ENCODE assay signal across 7 cellular contexts in the genomic region with DNA sequence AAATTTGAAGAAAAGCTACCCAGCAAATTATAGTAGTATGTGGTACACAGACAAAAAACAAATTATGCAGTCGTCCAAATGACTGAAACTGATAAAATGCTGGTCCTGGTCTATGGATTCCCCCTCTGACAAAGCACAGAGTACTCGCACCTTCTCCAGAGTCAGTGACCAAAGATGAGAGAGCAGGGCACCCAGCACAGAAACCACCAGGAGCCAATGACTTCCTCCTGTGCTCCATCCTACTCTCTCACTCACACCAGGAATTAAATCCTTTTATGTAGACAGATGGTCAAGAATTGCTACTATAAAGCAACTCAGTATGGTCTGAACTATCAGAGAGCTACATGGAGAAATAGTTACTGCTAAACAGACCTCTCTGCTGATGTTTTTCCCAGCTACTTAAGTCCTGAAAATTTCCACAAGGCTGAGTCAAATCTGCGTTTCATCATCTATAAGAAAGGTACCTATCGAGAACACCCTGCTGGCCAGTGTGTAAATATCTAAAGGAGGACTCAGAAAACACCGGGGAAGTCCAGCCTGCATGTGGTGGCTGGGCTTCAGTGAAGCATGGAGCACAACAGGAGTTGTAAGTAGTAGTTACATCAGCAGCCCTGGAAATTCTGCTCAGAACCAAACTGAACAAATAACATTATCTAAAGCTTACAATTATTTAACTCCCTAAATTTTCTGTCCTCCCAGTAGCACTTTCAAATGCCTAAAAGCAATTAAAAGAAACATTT.
DNase-seq lines count a peak whose midpoint lies in the region; ATAC-seq and TF ChIP-seq lines count a peak whose summit lies in the region.
"Not testable (repeated sequence)": the region's sequence is repeated elsewhere in the genome, so short reads cannot be mapped to it uniquely, and the experiment has no call there.

No MANE protein-coding gene starts in this region.

- H3K27ac Mint-ChIP-seq in GM23338: not testable (repeated sequence)

- H3K79me2 ChIP-seq in GM23338 (replicated peaks; ENCODE audit: insufficient read depth); PC-3 (ENCODE audit: low read length): not testable (repeated sequence)

- ATAC-seq in GM18858 (IDR thresholded peaks at IDR 0.05; ENCODE audit: unreplicated experiment): peak; percentile 88
- ATAC-seq in GM19463 (IDR thresholded peaks at IDR 0.05; ENCODE audit: unreplicated experiment): peak; percentile 92
- peak; percentile 80 for ATAC-seq in GM23338
- peak; percentile 88 for ATAC-seq in HG02981 (IDR thresholded peaks at IDR 0.05; ENCODE audit: unreplicated experiment)
- peak; percentile 84 for ATAC-seq in HG03432 (IDR thresholded peaks at IDR 0.05; ENCODE audit: unreplicated experiment)
- peak; percentile 75 for ATAC-seq in PC-3

- BruUV-seq in PC-3 (replicated peaks; lab: Mats Ljungman, UMichigan): not testable (repeated sequence)

- not testable (repeated sequence) for H3K27ac ChIP-seq in GM23338 (ENCODE audit: low read depth); PC-3 (ENCODE audit: low read length)

- intact Hi-C loops in PC-3 (cut with micrococcal nuclease): not testable (repeated sequence)

- H3K27me3 ChIP-seq in GM23338 (ENCODE audit: insufficient read depth); PC-3 (ENCODE audit: low read length): not testable (repeated sequence)

- H4K20me1 ChIP-seq in GM23338 (replicated peaks; ENCODE audit: insufficient read depth); PC-3 (ENCODE audit: low read length): not testable (repeated sequence)

- not testable (repeated sequence) for H3K4me3 Mint-ChIP-seq in GM23338

- H3K4me1 Mint-ChIP-seq in GM23338: not testable (repeated sequence)

- POLR2A ChIA-PET in PC-3 (lab: Charles Lee; ENCODE audit: unreplicated experiment): not testable (repeated sequence)

- not testable (repeated sequence) for H3K36me3 Mint-ChIP-seq in GM23338 (ENCODE audit: low read depth)

- H3K4me3 ChIP-seq in GM23338; PC-3 (ENCODE audit: low read length): not testable (repeated sequence)

- H3K27me3 Mint-ChIP-seq in GM23338 (ENCODE audit: insufficient read depth, low read depth, poor library complexity): not testable (repeated sequence)

- TF ChIP-seq CTCF in GM23338 (conservative IDR thresholded peaks at IDR 0.05; ENCODE audit: low read depth in 2 of 2); PC-3 (conservative IDR thresholded peaks at IDR 0.05; ENCODE audit: low read depth, low read length): not testable (repeated sequence)

- not testable (repeated sequence) for DNase-seq in GM23338 (ENCODE audit: low spot score); PC-3
- DNase-seq in kidney glomerular epithelial cell (lab: John Stamatoyannopoulos, UW): peak; percentile 22

- CTCF ChIA-PET in PC-3 (lab: Charles Lee): not testable (repeated sequence)

- not testable (repeated sequence) for H3K36me3 ChIP-seq in GM23338 (ENCODE audit: insufficient read depth); PC-3 (ENCODE audit: low read depth, low read length)

- not testable (repeated sequence) for H3K4me2 ChIP-seq in GM23338; PC-3 (ENCODE audit: low read length)

- H3K4me1 ChIP-seq in GM23338 (ENCODE audit: insufficient read depth); PC-3 (ENCODE audit: insufficient read depth, low read length): not testable (repeated sequence)

- H3K9me3 Mint-ChIP-seq in GM23338: not testable (repeated sequence)

- H3F3A ChIP-seq in GM23338 (replicated peaks; ENCODE audit: low read depth); PC-3 (ENCODE audit: low read length, unreplicated experiment): not testable (repeated sequence)

- H2AFZ ChIP-seq in GM23338; PC-3 (ENCODE audit: low read length): not testable (repeated sequence)

- H3K9ac ChIP-seq in PC-3 (ENCODE audit: low read length): not testable (repeated sequence)

- H3K9me3 ChIP-seq in PC-3 (ENCODE audit: low read length): not testable (repeated sequence)

- H3K9me2 ChIP-seq in GM23338 (ENCODE audit: insufficient read depth); PC-3 (replicated peaks; ENCODE audit: low read length): not testable (repeated sequence)
